ENCODE assay signal across 1 cellular context in genomic region chr1:161305872-161306519, GRCh38.
A peak's percentile ranks its signal among the peaks of the same experiment; 100 is the strongest.
TF ChIP-seq lines count a peak whose summit lies in the region.

No MANE protein-coding gene starts in this region.

TF ChIP-seq in K562, 482 proteins besides CTCF, POLR2A, EP300 and RAD21 (continued from another document and continues in another):
- TF ChIP-seq HMGXB4 (CRISPR knock-in tag; IDR thresholded peaks at IDR 0.05) (no peak), ZBTB17 (CRISPR knock-in tag; IDR thresholded peaks at IDR 0.05) (no peak), POLR2AphosphoS2 (IDR thresholded peaks at IDR 0.05; ENCODE audit: low read length) (no peak), HNRNPUL1 (IDR thresholded peaks at IDR 0.05; ENCODE audit: low read length) (no peak), COPS2 (conservative IDR thresholded peaks at IDR 0.05) (no peak), BACH1 (tag; IDR thresholded peaks at IDR 0.05) (no peak), NELFE (IDR thresholded peaks at IDR 0.05; ENCODE audit: insufficient read depth, insufficient read length) (no peak), ZNF41 (CRISPR knock-in tag; conservative IDR thresholded peaks at IDR 0.05) (no peak), BRD4 (IDR thresholded peaks at IDR 0.05) (no peak), TEAD1 (CRISPR knock-in tag; IDR thresholded peaks at IDR 0.05) (0 out of 4 replicates have a peak, but pooled peaks of 1 of the 2 experiments have one; percentile 39), ZNF77 (CRISPR knock-in tag; IDR thresholded peaks at IDR 0.05) (no peak), CEBPG (CRISPR knock-in tag; IDR thresholded peaks at IDR 0.05) (peak; percentile 64), CEBPG (tag; conservative IDR thresholded peaks at IDR 0.05 in 1 of 2, IDR thresholded peaks at IDR 0.05 in 1 of 2) (peak in 1 of 2 experiments; percentile 66; a peak in 1 of 4 replicates), ZNF551 (CRISPR knock-in tag; IDR thresholded peaks at IDR 0.05) (no peak), HIVEP1 (CRISPR knock-in tag; IDR thresholded peaks at IDR 0.05) (no peak), CREBBP (IDR thresholded peaks at IDR 0.05; ENCODE audit: low read depth, low read length) (no peak), PTBP1 (IDR thresholded peaks at IDR 0.05; ENCODE audit: low read depth, low read length) (no peak), HCFC1 (IDR thresholded peaks at IDR 0.05; ENCODE audit: low read depth, low read length) (no peak), ILF3 (IDR thresholded peaks at IDR 0.05; ENCODE audit: borderline replicate concordance) (no peak), NCOA6 (IDR thresholded peaks at IDR 0.05) (no peak), RAD51 (IDR thresholded peaks at IDR 0.05; ENCODE audit: borderline replicate concordance, low read depth) (no peak), ZNF639 (CRISPR knock-in tag; conservative IDR thresholded peaks at IDR 0.05 in 1 of 2, IDR thresholded peaks at IDR 0.05 in 1 of 2) (no peak), CC2D1A (IDR thresholded peaks at IDR 0.05) (no peak), NUFIP1 (IDR thresholded peaks at IDR 0.05; ENCODE audit: partially characterized antibody) (no peak), E2F8 (IDR thresholded peaks at IDR 0.05; ENCODE audit: low read depth, partially characterized antibody) (no peak), MEF2D (tag; conservative IDR thresholded peaks at IDR 0.05; ENCODE audit: low read depth) (no peak), ZNF174 (CRISPR knock-in tag; IDR thresholded peaks at IDR 0.05) (no peak), MEF2A (IDR thresholded peaks at IDR 0.05; ENCODE audit: control insufficient read depth, low read depth, low read length) (no peak), NEUROD1 (IDR thresholded peaks at IDR 0.05; ENCODE audit: borderline replicate concordance, low read depth, low read length, partially characterized antibody) (no peak), SLC30A9 (CRISPR knock-in tag; IDR thresholded peaks at IDR 0.05) (no peak), DLX4 (CRISPR knock-in tag; IDR thresholded peaks at IDR 0.05) (no peak), ZNF57 (CRISPR knock-in tag; IDR thresholded peaks at IDR 0.05) (no peak), HDAC3 (IDR thresholded peaks at IDR 0.05; ENCODE audit: borderline replicate concordance, partially characterized antibody) (no peak), RFX1 (IDR thresholded peaks at IDR 0.05) (no peak), HDAC1 (IDR thresholded peaks at IDR 0.05) (peak in 1 of 2 experiments; percentile 15; a peak in 2 of 4 replicates), SMARCE1 (IDR thresholded peaks at IDR 0.05) (peak; percentile 34; the same call in 1 of the 2 replicates), CREB1 (IDR thresholded peaks at IDR 0.05) (peak; percentile 39; the same call in 1 of the 2 replicates), CREB1 (CRISPR knock-in tag; IDR thresholded peaks at IDR 0.05) (no peak), EP400 (IDR thresholded peaks at IDR 0.05) (peak; percentile 35), THRAP3 (IDR thresholded peaks at IDR 0.05; ENCODE audit: borderline replicate concordance) (no peak), POU5F1 (IDR thresholded peaks at IDR 0.05; ENCODE audit: borderline replicate concordance, low read depth, low read length, partially characterized antibody) (no peak), SMAD1 (IDR thresholded peaks at IDR 0.05; ENCODE audit: low read depth, low read length, partially characterized antibody) (no peak), GABPB1 (CRISPR knock-in tag; IDR thresholded peaks at IDR 0.05) (peak; percentile 32; the same call in 1 of the 2 replicates), CEBPB (tag; IDR thresholded peaks at IDR 0.05) (peak; percentile 79), ZBTB2 (IDR thresholded peaks at IDR 0.05) (no peak), ZNF445 (CRISPR knock-in tag; IDR thresholded peaks at IDR 0.05; ENCODE audit: low read depth) (no peak), RBM17 (IDR thresholded peaks at IDR 0.05; ENCODE audit: borderline replicate concordance, low read depth, low read length) (no peak), MCM5 (IDR thresholded peaks at IDR 0.05; ENCODE audit: low read depth) (no peak), ZKSCAN1 (IDR thresholded peaks at IDR 0.05; ENCODE audit: low read depth, low read length) (no peak), PURB (CRISPR knock-in tag; IDR thresholded peaks at IDR 0.05; ENCODE audit: low read depth) (no peak)
- TF ChIP-seq, protein P1, sequence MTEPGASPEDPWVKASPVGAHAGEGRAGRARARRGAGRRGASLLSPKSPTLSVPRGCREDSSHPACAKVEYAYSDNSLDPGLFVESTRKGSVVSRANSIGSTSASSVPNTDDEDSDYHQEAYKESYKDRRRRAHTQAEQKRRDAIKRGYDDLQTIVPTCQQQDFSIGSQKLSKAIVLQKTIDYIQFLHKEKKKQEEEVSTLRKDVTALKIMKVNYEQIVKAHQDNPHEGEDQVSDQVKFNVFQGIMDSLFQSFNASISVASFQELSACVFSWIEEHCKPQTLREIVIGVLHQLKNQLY (CRISPR knock-in tag; conservative IDR thresholded peaks at IDR 0.05), result no peak
- TF ChIP-seq, protein P2, sequence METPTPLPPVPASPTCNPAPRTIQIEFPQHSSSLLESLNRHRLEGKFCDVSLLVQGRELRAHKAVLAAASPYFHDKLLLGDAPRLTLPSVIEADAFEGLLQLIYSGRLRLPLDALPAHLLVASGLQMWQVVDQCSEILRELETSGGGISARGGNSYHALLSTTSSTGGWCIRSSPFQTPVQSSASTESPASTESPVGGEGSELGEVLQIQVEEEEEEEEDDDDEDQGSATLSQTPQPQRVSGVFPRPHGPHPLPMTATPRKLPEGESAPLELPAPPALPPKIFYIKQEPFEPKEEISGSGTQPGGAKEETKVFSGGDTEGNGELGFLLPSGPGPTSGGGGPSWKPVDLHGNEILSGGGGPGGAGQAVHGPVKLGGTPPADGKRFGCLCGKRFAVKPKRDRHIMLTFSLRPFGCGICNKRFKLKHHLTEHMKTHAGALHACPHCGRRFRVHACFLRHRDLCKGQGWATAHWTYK (CRISPR knock-in tag; IDR thresholded peaks at IDR 0.05), result no peak
- TF ChIP-seq, protein P3, sequence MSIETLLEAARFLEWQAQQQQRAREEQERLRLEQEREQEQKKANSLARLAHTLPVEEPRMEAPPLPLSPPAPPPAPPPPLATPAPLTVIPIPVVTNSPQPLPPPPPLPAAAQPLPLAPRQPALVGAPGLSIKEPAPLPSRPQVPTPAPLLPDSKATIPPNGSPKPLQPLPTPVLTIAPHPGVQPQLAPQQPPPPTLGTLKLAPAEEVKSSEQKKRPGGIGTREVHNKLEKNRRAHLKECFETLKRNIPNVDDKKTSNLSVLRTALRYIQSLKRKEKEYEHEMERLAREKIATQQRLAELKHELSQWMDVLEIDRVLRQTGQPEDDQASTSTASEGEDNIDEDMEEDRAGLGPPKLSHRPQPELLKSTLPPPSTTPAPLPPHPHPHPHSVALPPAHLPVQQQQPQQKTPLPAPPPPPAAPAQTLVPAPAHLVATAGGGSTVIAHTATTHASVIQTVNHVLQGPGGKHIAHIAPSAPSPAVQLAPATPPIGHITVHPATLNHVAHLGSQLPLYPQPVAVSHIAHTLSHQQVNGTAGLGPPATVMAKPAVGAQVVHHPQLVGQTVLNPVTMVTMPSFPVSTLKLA (conservative IDR thresholded peaks at IDR 0.05), result peak in 1 of 2 experiments; percentile 48; a peak in 2 of 4 replicates
- TF ChIP-seq, protein P4, sequence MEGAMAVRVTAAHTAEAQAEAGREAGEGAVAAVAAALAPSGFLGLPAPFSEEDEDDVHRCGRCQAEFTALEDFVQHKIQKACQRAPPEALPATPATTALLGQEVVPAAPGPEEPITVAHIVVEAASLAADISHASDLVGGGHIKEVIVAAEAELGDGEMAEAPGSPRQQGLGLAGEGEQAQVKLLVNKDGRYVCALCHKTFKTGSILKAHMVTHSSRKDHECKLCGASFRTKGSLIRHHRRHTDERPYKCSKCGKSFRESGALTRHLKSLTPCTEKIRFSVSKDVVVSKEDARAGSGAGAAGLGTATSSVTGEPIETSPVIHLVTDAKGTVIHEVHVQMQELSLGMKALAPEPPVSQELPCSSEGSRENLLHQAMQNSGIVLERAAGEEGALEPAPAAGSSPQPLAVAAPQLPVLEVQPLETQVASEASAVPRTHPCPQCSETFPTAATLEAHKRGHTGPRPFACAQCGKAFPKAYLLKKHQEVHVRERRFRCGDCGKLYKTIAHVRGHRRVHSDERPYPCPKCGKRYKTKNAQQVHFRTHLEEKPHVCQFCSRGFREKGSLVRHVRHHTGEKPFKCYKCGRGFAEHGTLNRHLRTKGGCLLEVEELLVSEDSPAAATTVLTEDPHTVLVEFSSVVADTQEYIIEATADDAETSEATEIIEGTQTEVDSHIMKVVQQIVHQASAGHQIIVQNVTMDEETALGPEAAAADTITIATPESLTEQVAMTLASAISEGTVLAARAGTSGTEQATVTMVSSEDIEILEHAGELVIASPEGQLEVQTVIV (CRISPR knock-in tag; IDR thresholded peaks at IDR 0.05; ENCODE audit: borderline replicate concordance), result no peak
- TF ChIP-seq, protein P5, sequence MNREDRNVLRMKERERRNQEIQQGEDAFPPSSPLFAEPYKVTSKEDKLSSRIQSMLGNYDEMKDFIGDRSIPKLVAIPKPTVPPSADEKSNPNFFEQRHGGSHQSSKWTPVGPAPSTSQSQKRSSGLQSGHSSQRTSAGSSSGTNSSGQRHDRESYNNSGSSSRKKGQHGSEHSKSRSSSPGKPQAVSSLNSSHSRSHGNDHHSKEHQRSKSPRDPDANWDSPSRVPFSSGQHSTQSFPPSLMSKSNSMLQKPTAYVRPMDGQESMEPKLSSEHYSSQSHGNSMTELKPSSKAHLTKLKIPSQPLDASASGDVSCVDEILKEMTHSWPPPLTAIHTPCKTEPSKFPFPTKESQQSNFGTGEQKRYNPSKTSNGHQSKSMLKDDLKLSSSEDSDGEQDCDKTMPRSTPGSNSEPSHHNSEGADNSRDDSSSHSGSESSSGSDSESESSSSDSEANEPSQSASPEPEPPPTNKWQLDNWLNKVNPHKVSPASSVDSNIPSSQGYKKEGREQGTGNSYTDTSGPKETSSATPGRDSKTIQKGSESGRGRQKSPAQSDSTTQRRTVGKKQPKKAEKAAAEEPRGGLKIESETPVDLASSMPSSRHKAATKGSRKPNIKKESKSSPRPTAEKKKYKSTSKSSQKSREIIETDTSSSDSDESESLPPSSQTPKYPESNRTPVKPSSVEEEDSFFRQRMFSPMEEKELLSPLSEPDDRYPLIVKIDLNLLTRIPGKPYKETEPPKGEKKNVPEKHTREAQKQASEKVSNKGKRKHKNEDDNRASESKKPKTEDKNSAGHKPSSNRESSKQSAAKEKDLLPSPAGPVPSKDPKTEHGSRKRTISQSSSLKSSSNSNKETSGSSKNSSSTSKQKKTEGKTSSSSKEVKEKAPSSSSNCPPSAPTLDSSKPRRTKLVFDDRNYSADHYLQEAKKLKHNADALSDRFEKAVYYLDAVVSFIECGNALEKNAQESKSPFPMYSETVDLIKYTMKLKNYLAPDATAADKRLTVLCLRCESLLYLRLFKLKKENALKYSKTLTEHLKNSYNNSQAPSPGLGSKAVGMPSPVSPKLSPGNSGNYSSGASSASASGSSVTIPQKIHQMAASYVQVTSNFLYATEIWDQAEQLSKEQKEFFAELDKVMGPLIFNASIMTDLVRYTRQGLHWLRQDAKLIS (CRISPR knock-in tag; IDR thresholded peaks at IDR 0.05), result no peak
